Comparison of ENCODE assay signal across 6 cellular contexts in genomic region chr6:32189082-32189741, GRCh38. TPM values are rescaled to one million over a fixed set of nuclear protein-coding genes. Genes with fewer than 3 reads are reported as not detected.
DNase-seq lines count a peak whose midpoint lies in the region; FAIRE-seq and TF ChIP-seq lines count a peak whose summit lies in the region.

No MANE protein-coding gene starts in this region.

- H3K27me3 ChIP-seq in OCI-LY1 (ENCODE audit: insufficient read depth, low read length) = no peaks in the 10 kb centered on the region
- H3K27me3 ChIP-seq in esophagus (ENCODE audit: control insufficient read depth in 1 of 2, insufficient read depth in 2 of 2, low read length in 2 of 2) = no peaks in the 10 kb centered on the region
- H3K27me3 ChIP-seq in small intestine (ENCODE audit: control insufficient read depth in 2 of 2, insufficient read depth in 2 of 2, low read length in 2 of 2) = no peaks in the 10 kb centered on the region

- H3K9me3 ChIP-seq in OCI-LY1 (ENCODE audit: low read length) = no peaks in the 10 kb centered on the region
- no peaks in the 10 kb centered on the region for H3K9me3 ChIP-seq in esophagus (ENCODE audit: control insufficient read depth in 2 of 2, insufficient read depth in 1 of 2, low read depth in 1 of 2, low read length in 1 of 2)
- H3K9me3 ChIP-seq in small intestine (ENCODE audit: control insufficient read depth, low read depth) = no peaks in the 10 kb centered on the region

- no peaks in the 10 kb centered on the region for H4K20me1 ChIP-seq in OCI-LY1 (ENCODE audit: insufficient read depth, low read length)

- peak overlapping the region; percentile 86 for H3K4me2 ChIP-seq in OCI-LY1 (ENCODE audit: low read length)

- peaks cover 23% of the 10 kb centered on the region; the same call in 1 of the 2 replicates for H3K36me3 ChIP-seq in OCI-LY1 (ENCODE audit: insufficient read depth, low read length)
- peaks cover 0 to 12% of the 10 kb centered on the region in 2 donors for H3K36me3 ChIP-seq in esophagus (ENCODE audit: control insufficient read depth in 2 of 2, insufficient read depth in 2 of 2, low read length in 1 of 2)
- H3K36me3 ChIP-seq in small intestine (ENCODE audit: control insufficient read depth in 2 of 2, insufficient read depth in 2 of 2, low read length in 2 of 2) = peaks cover 0 to 5% of the 10 kb centered on the region in 2 donors

- 2 to 3% methylated on average over 10 of the region's 10 CpGs for WGBS in esophagus, 2 donors
- WGBS in small intestine, 3 donors = 2 to 3% (median 2%) methylated on average over 7 to 10 of the region's 10 CpGs

- H3K79me2 ChIP-seq in OCI-LY1 (ENCODE audit: insufficient read depth, low read length) = no peaks in the 10 kb centered on the region

- no peak for TF ChIP-seq CTCF in OCI-LY1 (IDR thresholded peaks at IDR 0.05; ENCODE audit: low read length)

- H3K9me2 ChIP-seq in OCI-LY1 (ENCODE audit: low read depth, low read length) = no peaks in the 10 kb centered on the region

- H3K4me3 ChIP-seq in OCI-LY1 (ENCODE audit: low read depth, low read length, poor library complexity, severe bottlenecking) (peak overlapping the region; percentile 73), esophagus (ENCODE audit: low read depth in 1 of 2, low read length in 2 of 2) (peak overlapping the region; percentile 56 to 71), small intestine (ENCODE audit: low read depth in 1 of 2, low read length in 2 of 2) (peak overlapping the region; percentile 76 to 83)

- H2AFZ ChIP-seq in OCI-LY1 (ENCODE audit: low read length) = no peak overlapping the region

- H3K4me1 ChIP-seq in OCI-LY1 (ENCODE audit: insufficient read depth, low read length, severe bottlenecking) (peaks cover 41% of the 10 kb centered on the region), esophagus (ENCODE audit: control insufficient read depth in 2 of 2, insufficient read depth in 2 of 2, low read length in 1 of 2) (peaks cover 3 to 6% of the 10 kb centered on the region in 2 donors), small intestine (ENCODE audit: control insufficient read depth in 2 of 2, insufficient read depth in 1 of 2, low read depth in 1 of 2, low read length in 1 of 2) (peaks cover 10 to 15% of the 10 kb centered on the region in 2 donors)

- no peak for DNase-seq in small intestine
- DNase-seq in SIG-M5 treated with dmso at 0.1 percent for 504 hours (lab: John Stamatoyannopoulos, UW; ENCODE audit: unreplicated experiment) = no peak
- no peak for DNase-seq in NCI-H1930 (lab: John Stamatoyannopoulos, UW)
- no peak for DNase-seq in NCI-H446 (lab: John Stamatoyannopoulos, UW)

- H3K9ac ChIP-seq in OCI-LY1 (ENCODE audit: low read length) = peak overlapping the region; percentile 86

- 0 out of 2 replicates have a peak, but pooled peaks cover 3% of the 10 kb centered on the region for H3F3A ChIP-seq in OCI-LY1 (ENCODE audit: insufficient read depth, low read length)

- H3K27ac ChIP-seq in OCI-LY1 (ENCODE audit: low read depth, low read length, poor library complexity, severe bottlenecking) (peak overlapping the region; percentile 88), esophagus (ENCODE audit: low read depth in 2 of 2, low read length in 1 of 2) (peak overlapping the region; percentile 88 to 97), small intestine (ENCODE audit: low read depth in 1 of 2, low read length in 1 of 2) (peak overlapping the region; percentile 70 to 80)

- no peak for FAIRE-seq in small intestine (lab: Jason Lieb, UNC)

RNA-seq across cellular contexts. Expression of gene PBX2, which starts 0.8 kb away (rescaled TPM):
- 10 to 100 TPM; 29.4 to 49.8 TPM for polyA plus RNA-seq in esophagus
- polyA plus RNA-seq in small intestine = 10 to 100 TPM; 17.6 to 39.5 (median 20.4) TPM

RNA-seq across cellular contexts. Expression of gene GPSM3, which starts 3.2 kb away (rescaled TPM):
- polyA plus RNA-seq in esophagus (1 to 10 TPM; 4.0 to 4.6 TPM), small intestine (10 to 100 TPM in 2 of 3 donors, 1 to 10 TPM in 1; 6.0 to 31.3 (median 13.9) TPM)

RNA-seq across cellular contexts. Expression of gene AGER, which starts 5.2 kb away (rescaled TPM):
- polyA plus RNA-seq in esophagus (1 to 10 TPM; 3.5 to 8.3 TPM), small intestine (10 to 100 TPM in 1 of 3 donors, 1 to 10 TPM in 2; 3.0 to 12.1 (median 6.4) TPM)

RNA-seq across cellular contexts. Expression of gene RNF5, which starts 11.0 kb away (rescaled TPM):
- polyA plus RNA-seq in esophagus (10 to 100 TPM; 36.3 to 44.9 TPM), small intestine (100 to 1,000 TPM; 114 to 232 (median 209) TPM)

RNA-seq across cellular contexts. Expression of gene AGPAT1, which starts 13.3 kb away (rescaled TPM):
- polyA plus RNA-seq in esophagus = 10 to 100 TPM; 15.3 to 18.3 TPM
- polyA plus RNA-seq in small intestine = 10 to 100 TPM; 41.9 to 68.4 (median 58.1) TPM
